ENCODE assay signal across 22 cellular contexts in genomic region chr4:6074723-6075122, GRCh38. TPM values are rescaled to one million over a fixed set of nuclear protein-coding genes. Genes with fewer than 3 reads are reported as not detected.
"Had no signal": no experiment of that assay in that cellular context is flagged by ENCODE, and none has a peak within 500 bp of the region (broad histone marks: within the 10 kb centered on the region; RNA-seq: fewer than 3 reads in every experiment).

No MANE protein-coding gene starts in this region.

- H3K9me3 ChIP-seq: SK-N-SH had no signal

- H3K27ac ChIP-seq: RWPE1 had no signal

- DNase-seq: KBM-7, MV-4-11, NCI-H1048, NCI-H1105 treated with DMSO at 0.1 percent for 48 hours, NCI-H1417 treated with DMSO at 0.1 percent for 48 hours, NCI-H146, NCI-H1694 treated with DMSO at 0.1 percent for 48 hours, NCI-H1930, NCI-H2081, NCI-H2107, NCI-H2227 treated with DMSO at 0.1 percent for 48 hours, NCI-H524, NCI-H526 treated with DMSO at 0.1 percent for 48 hours, NCI-H774, SHP77, SK-N-SH, SW 1271 had no signal

RNA-seq across cellular contexts. Expression of gene C4orf50, which starts 56.5 kb away (rescaled TPM):
- total RNA-seq: HT-29, LHCN-M2, MCF 10A, NCI-H460 had no signal
